ENCODE assay signal across 15 cellular contexts in the genomic region with DNA sequence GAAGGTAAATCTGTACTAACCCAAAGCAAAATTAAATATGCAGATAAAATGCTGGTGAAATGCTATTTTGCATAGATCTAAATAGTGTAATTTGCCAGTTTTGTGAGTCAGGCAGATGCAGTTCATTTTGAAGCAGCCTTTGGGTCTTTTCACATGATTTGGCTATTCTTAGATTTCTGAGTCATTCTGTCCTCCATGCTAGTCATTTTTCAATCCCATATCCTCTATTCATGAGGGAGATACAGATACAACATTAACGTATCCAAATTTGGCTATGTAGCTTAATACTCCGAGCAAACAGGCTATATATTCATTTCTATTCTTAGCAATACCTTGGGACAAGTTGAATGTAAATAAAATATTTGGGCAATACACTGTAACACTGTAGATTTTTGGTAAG.
A peak's percentile ranks its signal among the peaks of the same experiment; 100 is the strongest.
DNase-seq lines count a peak whose midpoint lies in the region; ATAC-seq and TF ChIP-seq lines count a peak whose summit lies in the region.
"Had no signal": no experiment of that assay in that cellular context is flagged by ENCODE, and none has a peak within 500 bp of the region (broad histone marks: within the 10 kb centered on the region; RNA-seq: fewer than 3 reads in every experiment).

No MANE protein-coding gene starts in this region.

- intact Hi-C loops in left ventricle myocardium inferior (cut with micrococcal nuclease): no loop called here
- intact Hi-C loops in aorta (cut with DNase I): loop anchor here in 1 of 2 donors (5.0 kb wide), 1 partner anchor 45 kb away; no protein-coding TSS in a partner anchor
- intact Hi-C loops in spleen (cut with DNase I; ENCODE audit: low total_unique reads): no loop called here

- no peak overlapping the region for H3K4me3 Mint-ChIP-seq in WTC11
- H3K4me3 Mint-ChIP-seq: memory B cell had no signal

- H3K4me3 ChIP-seq in right atrium auricular region (no peak overlapping the region), left ventricle myocardium inferior (no peak overlapping the region), astrocyte of the cerebellum (ENCODE audit: low read depth, low read length) (no peak overlapping the region), gastroesophageal sphincter (no peak overlapping the region), aorta (ENCODE audit: low read length in 2 of 2) (no peak overlapping the region), spleen (no peak overlapping the region)
- H3K4me3 ChIP-seq: psoas muscle had no signal

- TF ChIP-seq CTCF in right atrium auricular region (IDR thresholded peaks at IDR 0.05) (no peak), left ventricle myocardium inferior (IDR thresholded peaks at IDR 0.05; ENCODE audit: borderline replicate concordance) (no peak), astrocyte of the cerebellum (IDR thresholded peaks at IDR 0.05; ENCODE audit: low read depth, low read length, missing control alignments) (no peak), gastroesophageal sphincter (IDR thresholded peaks at IDR 0.05) (no peak), spleen (IDR thresholded peaks at IDR 0.05 in 8 of 11, conservative IDR thresholded peaks at IDR 0.05 in 3 of 11) (no peak), WTC11 (IDR thresholded peaks at IDR 0.05) (no peak)

- WGBS in gastroesophageal sphincter (ENCODE audit: low coverage in 1 of 2), 2 donors: 0 to 7% methylated on average over 2 of the region's 2 CpGs
- WGBS in aorta, 2 donors: 1 to 3% methylated on average over 2 of the region's 2 CpGs
- 66 to 87% (median 74%) methylated on average over 2 of the region's 2 CpGs for WGBS in spleen, 5 donors

- no peak for TF ChIP-seq POLR2A in gastroesophageal sphincter (IDR thresholded peaks at IDR 0.05)
- TF ChIP-seq POLR2A in spleen (IDR thresholded peaks at IDR 0.05): no peak

- H3K27me3 ChIP-seq in right atrium auricular region (no peaks in the 10 kb centered on the region), left ventricle myocardium inferior (ENCODE audit: low read depth) (no peaks in the 10 kb centered on the region), gastroesophageal sphincter (no peaks in the 10 kb centered on the region), aorta (ENCODE audit: control insufficient read depth in 1 of 2, insufficient read depth in 2 of 2, low read length in 1 of 2) (no peaks in the 10 kb centered on the region), spleen (replicated peaks in 1 of 7) (no peaks in the 10 kb centered on the region)

- H3K9me3 Mint-ChIP-seq in WTC11: peaks cover 10% of the 10 kb centered on the region; the same call in 1 of the 2 replicates

- in situ Hi-C loops in astrocyte of the cerebellum (cut with HindIII; ENCODE audit: low sequenced_read_pairs): no loop called here

- no peaks in the 10 kb centered on the region for H3K36me3 ChIP-seq in right atrium auricular region
- H3K36me3 ChIP-seq in left ventricle myocardium inferior: no peaks in the 10 kb centered on the region
- no peaks in the 10 kb centered on the region for H3K36me3 ChIP-seq in gastroesophageal sphincter
- H3K36me3 ChIP-seq in aorta (ENCODE audit: control insufficient read depth in 1 of 2, insufficient read depth in 2 of 2, low read length in 1 of 2): no peaks in the 10 kb centered on the region
- no peaks in the 10 kb centered on the region for H3K36me3 ChIP-seq in spleen

- H3K27ac Mint-ChIP-seq in WTC11: no peak overlapping the region
- H3K27ac Mint-ChIP-seq: memory B cell had no signal

- ATAC-seq in gastroesophageal sphincter: peak; percentile 19
- ATAC-seq in aorta (ENCODE audit: low FRiP score): peak; percentile 71
- ATAC-seq in WTC11: no peak
- ATAC-seq: psoas muscle had no signal

- H3K9me3 ChIP-seq in right atrium auricular region (no peaks in the 10 kb centered on the region), left ventricle myocardium inferior (replicated peaks) (no peaks in the 10 kb centered on the region), gastroesophageal sphincter (peaks cover 0 to 6% (median 0%) of the 10 kb centered on the region in 3 donors), aorta (ENCODE audit: control insufficient read depth, low read length) (no peaks in the 10 kb centered on the region), spleen (peaks cover 0 to 18% (median 2%) of the 10 kb centered on the region in 8 donors)
- H3K9me3 ChIP-seq: psoas muscle had no signal

- DNase-seq in right atrium auricular region (ENCODE audit: low spot score) (no peak), left ventricle myocardium inferior (no peak), astrocyte of the cerebellum (ENCODE audit: low read depth) (peak; percentile 26), aorta (no peak), spleen (no peak), WTC11 (ENCODE audit: low spot score) (no peak)
- no peak for DNase-seq in activated CD4-positive, alpha-beta T cell treated with anti-CD3 and anti-CD28 coated beads, Interleukin-2, amount 50 U/mL, for 48 hours
- DNase-seq: 8988T; activated naive CD4-positive, alpha-beta T cell treated with Interleukin-2 at 50 U/mL for 16 hours; NCI-H1092; NCI-H510A treated with DMSO at 0.1 percent for 48 hours; psoas muscle; substantia nigra had no signal

- no peak for TF ChIP-seq EP300 in gastroesophageal sphincter (IDR thresholded peaks at IDR 0.05)

- H3K4me1 Mint-ChIP-seq in WTC11: peaks cover 21% of the 10 kb centered on the region
- H3K4me1 Mint-ChIP-seq: memory B cell had no signal

- no peaks in the 10 kb centered on the region for H3K27me3 Mint-ChIP-seq in WTC11 (ENCODE audit: low read depth)
- H3K27me3 Mint-ChIP-seq: memory B cell had no signal

- peaks cover 6% of the 10 kb centered on the region; the same call in 1 of the 2 replicates for H3K36me3 Mint-ChIP-seq in WTC11
- H3K36me3 Mint-ChIP-seq: memory B cell had no signal

- H3K27ac ChIP-seq in right atrium auricular region: peak overlapping the region; percentile 13 to 35
- H3K27ac ChIP-seq in left ventricle myocardium inferior (replicated peaks): no peak overlapping the region
- peak overlapping the region in 3 of 4 donors; percentile 5 to 45 (median 27) for H3K27ac ChIP-seq in gastroesophageal sphincter
- H3K27ac ChIP-seq in aorta (ENCODE audit: low read depth in 1 of 2, low read length in 2 of 2): no peak overlapping the region
- H3K27ac ChIP-seq in spleen: no peak overlapping the region
- H3K27ac ChIP-seq: psoas muscle had no signal

- H3K4me1 ChIP-seq in right atrium auricular region (peaks cover 0 to 7% of the 10 kb centered on the region in 2 donors), left ventricle myocardium inferior (peaks cover 12% of the 10 kb centered on the region), gastroesophageal sphincter (peaks cover 0 to 45% (median 3%) of the 10 kb centered on the region in 3 donors), aorta (ENCODE audit: control insufficient read depth in 1 of 2, insufficient read depth in 2 of 2, low read length in 2 of 2) (no peaks in the 10 kb centered on the region), spleen (no peaks in the 10 kb centered on the region)

- POLR2A ChIA-PET in WTC11 (lab: Charles Lee): no interaction called here

- CTCF ChIA-PET in WTC11 (lab: Charles Lee): no interaction called here

TF ChIP-seq in WTC11, 78 proteins besides CTCF, POLR2A, EP300 and RAD21:
- TF ChIP-seq, protein P1, sequence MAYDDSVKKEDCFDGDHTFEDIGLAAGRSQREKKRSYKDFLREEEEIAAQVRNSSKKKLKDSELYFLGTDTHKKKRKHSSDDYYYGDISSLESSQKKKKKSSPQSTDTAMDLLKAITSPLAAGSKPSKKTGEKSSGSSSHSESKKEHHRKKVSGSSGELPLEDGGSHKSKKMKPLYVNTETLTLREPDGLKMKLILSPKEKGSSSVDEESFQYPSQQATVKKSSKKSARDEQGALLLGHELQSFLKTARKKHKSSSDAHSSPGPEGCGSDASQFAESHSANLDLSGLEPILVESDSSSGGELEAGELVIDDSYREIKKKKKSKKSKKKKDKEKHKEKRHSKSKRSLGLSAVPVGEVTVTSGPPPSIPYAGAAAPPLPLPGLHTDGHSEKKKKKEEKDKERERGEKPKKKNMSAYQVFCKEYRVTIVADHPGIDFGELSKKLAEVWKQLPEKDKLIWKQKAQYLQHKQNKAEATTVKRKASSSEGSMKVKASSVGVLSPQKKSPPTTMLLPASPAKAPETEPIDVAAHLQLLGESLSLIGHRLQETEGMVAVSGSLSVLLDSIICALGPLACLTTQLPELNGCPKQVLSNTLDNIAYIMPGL (CRISPR knock-in tag; IDR thresholded peaks at IDR 0.05): no peak

Comparison
In these comparisons a context has a peak if more than half of its experiments do, and no peak if none do; other contexts are left out.
1. H3K27ac ChIP-seq: peak in right atrium auricular region (2 of 2) and gastroesophageal sphincter (3 of 4); none in left ventricle myocardium inferior (single experiment), aorta (0 of 2) and spleen (0 of 8).